In the genomic region with DNA sequence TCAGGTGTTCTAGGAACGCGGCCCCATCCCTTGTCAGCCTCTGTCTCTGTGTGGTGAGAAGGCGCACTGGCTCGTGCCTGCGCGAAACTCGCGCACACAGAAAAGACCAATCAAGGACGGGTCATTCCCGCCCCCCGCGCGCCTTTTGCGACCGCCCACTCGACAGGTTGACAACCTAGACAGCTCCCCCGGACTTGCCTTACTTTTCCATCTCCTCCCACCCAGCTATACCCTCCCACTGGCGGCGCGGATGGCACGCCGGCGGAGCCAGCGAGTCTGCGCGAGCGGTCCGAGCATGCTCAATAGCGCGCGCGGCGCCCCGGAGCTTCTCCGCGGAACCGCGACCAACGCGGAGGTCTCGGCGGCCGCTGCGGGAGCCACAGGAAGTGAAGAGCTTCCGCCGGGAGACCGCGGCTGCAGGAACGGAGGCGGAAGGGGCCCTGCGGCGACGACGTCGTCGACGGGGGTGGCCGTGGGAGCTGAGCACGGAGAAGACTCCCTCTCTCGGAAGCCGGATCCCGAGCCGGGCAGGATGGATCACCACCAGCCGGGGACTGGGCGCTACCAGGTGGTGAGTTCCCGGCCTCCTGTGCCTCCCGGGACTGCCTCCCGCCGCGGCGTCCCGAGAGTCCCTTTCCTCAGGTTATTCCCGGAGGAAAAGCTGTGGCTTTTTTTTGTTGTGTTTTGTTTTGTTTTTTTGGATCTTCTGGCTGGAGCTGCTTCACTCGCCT, we compare ENCODE assay signal across 8 cellular contexts. TPM values are rescaled to one million over a fixed set of nuclear protein-coding genes. Genes with fewer than 3 reads are reported as not detected.
DNase-seq lines count a peak whose midpoint lies in the region; ATAC-seq and TF ChIP-seq lines count a peak whose summit lies in the region.

A gene with protein sequence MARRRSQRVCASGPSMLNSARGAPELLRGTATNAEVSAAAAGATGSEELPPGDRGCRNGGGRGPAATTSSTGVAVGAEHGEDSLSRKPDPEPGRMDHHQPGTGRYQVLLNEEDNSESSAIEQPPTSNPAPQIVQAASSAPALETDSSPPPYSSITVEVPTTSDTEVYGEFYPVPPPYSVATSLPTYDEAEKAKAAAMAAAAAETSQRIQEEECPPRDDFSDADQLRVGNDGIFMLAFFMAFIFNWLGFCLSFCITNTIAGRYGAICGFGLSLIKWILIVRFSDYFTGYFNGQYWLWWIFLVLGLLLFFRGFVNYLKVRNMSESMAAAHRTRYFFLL (plus strand): TSS at position 202 of the 731 bp plus-strand sequence. CDS start 49 bp downstream, at position 251.

- peak within 1 kb of the TSS; percentile 92 for H3K4me3 Mint-ChIP-seq in activated naive CD4-positive, alpha-beta T cell treated with anti-CD3 and anti-CD28 coated beads, Interleukin-2, amount 50 U/mL, for 24 hours

- peak within 1 kb of the TSS; percentile 89 for H3K9ac ChIP-seq in SK-N-SH

- peak within 1 kb of the TSS; percentile 63 to 87 for H3K27ac ChIP-seq in SK-N-SH (ENCODE audit: low read depth in 2 of 2, low read length in 1 of 2)
- H3K27ac ChIP-seq in temporal lobe (ENCODE audit: low read depth, low read length) = peak within 1 kb of the TSS; percentile 41

- H3K9me2 ChIP-seq in SK-N-SH = no peaks in the 10 kb centered on the region

- POLR2A ChIA-PET in HEK293T (lab: Yijun Ruan, JAX) = interaction anchor here (0.6 to 2.2 kb wide), 29 partner anchors 9 to 876 kb away, joined by 3 to 35 read pairs (median 6); partner anchors contain the start of gene RBM26
- POLR2A ChIA-PET in SK-N-SH (lab: Yijun Ruan, JAX) = interaction anchor here (0.6 to 1.3 kb wide), 5 partner anchors 13 to 1810 kb away, joined by 3 to 5 read pairs (median 3); partner anchors contain the start of gene RBM26

- no peaks in the 10 kb centered on the region for H3K9me3 Mint-ChIP-seq in activated naive CD4-positive, alpha-beta T cell treated with anti-CD3 and anti-CD28 coated beads, Interleukin-2, amount 50 U/mL, for 24 hours

- H3F3A ChIP-seq in SK-N-SH (replicated peaks; ENCODE audit: insufficient read depth) = peaks cover 8% of the 10 kb centered on the region

- H3K27me3 Mint-ChIP-seq in activated naive CD4-positive, alpha-beta T cell treated with anti-CD3 and anti-CD28 coated beads, Interleukin-2, amount 50 U/mL, for 24 hours = no peaks in the 10 kb centered on the region

- H3K27ac Mint-ChIP-seq in activated naive CD4-positive, alpha-beta T cell treated with anti-CD3 and anti-CD28 coated beads, Interleukin-2, amount 50 U/mL, for 24 hours = peak within 1 kb of the TSS; percentile 98

- DNase-seq in GM03348 (ENCODE audit: low spot score) (peak; percentile 89), HEK293T (ENCODE audit: extremely low spot score) (peak; percentile 91), NAMALWA (ENCODE audit: low spot score) (peak; percentile 81), SK-N-SH (peak; percentile 87), glomerular endothelial cell (ENCODE audit: extremely low read depth, low read depth, low spot score) (no peak), omental fat pad (ENCODE audit: low spot score) (peak; percentile 53)

- TF ChIP-seq CTCF in SK-N-SH (IDR thresholded peaks at IDR 0.05) (no peak), omental fat pad (IDR thresholded peaks at IDR 0.05) (no peak)

- 3% methylated on average over 30 of the region's 74 CpGs for WGBS in SK-N-SH (ENCODE audit: low lambda C conversion rate)

- H3K4me1 Mint-ChIP-seq in activated naive CD4-positive, alpha-beta T cell treated with anti-CD3 and anti-CD28 coated beads, Interleukin-2, amount 50 U/mL, for 24 hours = peaks cover 51% of the 10 kb centered on the region

- TF ChIP-seq RAD21 in SK-N-SH (IDR thresholded peaks at IDR 0.05; ENCODE audit: low read length) = no peak

- H2AFZ ChIP-seq in SK-N-SH (ENCODE audit: low read depth) = peak within 1 kb of the TSS; percentile 80

- ATAC-seq in omental fat pad (ENCODE audit: low FRiP score) = peak; percentile 88

- peak within 1 kb of the TSS; percentile 95 for H3K4me2 ChIP-seq in SK-N-SH

- no peaks in the 10 kb centered on the region for H3K36me3 ChIP-seq in SK-N-SH (replicated peaks in 1 of 2; ENCODE audit: control insufficient read depth in 1 of 2, insufficient read depth in 2 of 2, low read length in 1 of 2)

- H3K4me1 ChIP-seq in SK-N-SH (ENCODE audit: control insufficient read depth in 1 of 2, insufficient read depth in 2 of 2, low read depth in 1 of 2, low read length in 1 of 2) = peaks cover 9 to 11% of the 10 kb centered on the region in 2 experiments; a peak in 3 of 4 replicates

- peaks cover 35% of the 10 kb centered on the region for H3K79me2 ChIP-seq in SK-N-SH (ENCODE audit: insufficient read depth)

- TF ChIP-seq EP300 in SK-N-SH (IDR thresholded peaks at IDR 0.05; ENCODE audit: borderline replicate concordance in 1 of 2, low read depth in 1 of 2, low read length in 1 of 2) = peak in 1 of 2 experiments; percentile 34; a peak in 1 of 4 replicates

- peak within 1 kb of the TSS; percentile 93 to 98 for H3K4me3 ChIP-seq in SK-N-SH (ENCODE audit: low read depth in 2 of 2, low read length in 1 of 2)

- H3K27me3 ChIP-seq in SK-N-SH (ENCODE audit: insufficient read depth) = no peaks in the 10 kb centered on the region

- no peaks in the 10 kb centered on the region for H3K9me3 ChIP-seq in SK-N-SH

- CTCF ChIA-PET in HEK293T (lab: Yijun Ruan, JAX) (interaction anchor here (0.8 to 0.9 kb wide), 2 partner anchors 34 to 61 kb away, joined by 3 to 5 read pairs; no protein-coding TSS in a partner anchor), SK-N-SH (lab: Yijun Ruan, JAX) (interaction anchor here (0.7 to 1.9 kb wide), 4 partner anchors 21 to 90 kb away, joined by 3 to 9 read pairs (median 6); no protein-coding TSS in a partner anchor)

- H3K36me3 Mint-ChIP-seq in activated naive CD4-positive, alpha-beta T cell treated with anti-CD3 and anti-CD28 coated beads, Interleukin-2, amount 50 U/mL, for 24 hours = peaks cover 12% of the 10 kb centered on the region

- no peaks in the 10 kb centered on the region; the same call in 1 of the 2 replicates for H4K20me1 ChIP-seq in SK-N-SH (ENCODE audit: insufficient read depth)

TF ChIP-seq in HEK293T, 16 proteins besides CTCF, POLR2A, EP300 and RAD21:
- TF ChIP-seq BHLHE40 (IDR thresholded peaks at IDR 0.05; ENCODE audit: borderline replicate concordance) = no peak
- peak; percentile 79 for TF ChIP-seq ELF4 (IDR thresholded peaks at IDR 0.05)
- TF ChIP-seq TARDBP (IDR thresholded peaks at IDR 0.05) = peak; percentile 88; the same call in 1 of the 2 replicates
- TF ChIP-seq PKNOX1 (IDR thresholded peaks at IDR 0.05) = 0 out of 2 replicates have a peak, but pooled peaks have one; percentile 39
- TF ChIP-seq FOXK2 (IDR thresholded peaks at IDR 0.05) = no peak
- peak; percentile 65 for TF ChIP-seq CTBP1 (IDR thresholded peaks at IDR 0.05; ENCODE audit: borderline replicate concordance)
- TF ChIP-seq L3MBTL2 (conservative IDR thresholded peaks at IDR 0.05) = peak; percentile 90
- TF ChIP-seq ZNF384 (IDR thresholded peaks at IDR 0.05) = no peak
- no peak for TF ChIP-seq SP1 (IDR thresholded peaks at IDR 0.05)
TF ChIP-seq in HEK293T: peak in this region for 5.

TF ChIP-seq in SK-N-SH, 30 proteins besides CTCF, POLR2A, EP300 and RAD21 (continues in another document):
- TF ChIP-seq, protein P1, sequence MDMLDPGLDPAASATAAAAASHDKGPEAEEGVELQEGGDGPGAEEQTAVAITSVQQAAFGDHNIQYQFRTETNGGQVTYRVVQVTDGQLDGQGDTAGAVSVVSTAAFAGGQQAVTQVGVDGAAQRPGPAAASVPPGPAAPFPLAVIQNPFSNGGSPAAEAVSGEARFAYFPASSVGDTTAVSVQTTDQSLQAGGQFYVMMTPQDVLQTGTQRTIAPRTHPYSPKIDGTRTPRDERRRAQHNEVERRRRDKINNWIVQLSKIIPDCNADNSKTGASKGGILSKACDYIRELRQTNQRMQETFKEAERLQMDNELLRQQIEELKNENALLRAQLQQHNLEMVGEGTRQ (IDR thresholded peaks at IDR 0.05; ENCODE audit: borderline replicate concordance, low read depth, low read length) = no peak
- peak; percentile 88 for TF ChIP-seq POLR2AphosphoS5 (IDR thresholded peaks at IDR 0.05; ENCODE audit: low read depth, low read length)
- TF ChIP-seq TAF1 (IDR thresholded peaks at IDR 0.05; ENCODE audit: borderline replicate concordance, low read depth, low read length) = peak; percentile 57
- TF ChIP-seq, protein P2, sequence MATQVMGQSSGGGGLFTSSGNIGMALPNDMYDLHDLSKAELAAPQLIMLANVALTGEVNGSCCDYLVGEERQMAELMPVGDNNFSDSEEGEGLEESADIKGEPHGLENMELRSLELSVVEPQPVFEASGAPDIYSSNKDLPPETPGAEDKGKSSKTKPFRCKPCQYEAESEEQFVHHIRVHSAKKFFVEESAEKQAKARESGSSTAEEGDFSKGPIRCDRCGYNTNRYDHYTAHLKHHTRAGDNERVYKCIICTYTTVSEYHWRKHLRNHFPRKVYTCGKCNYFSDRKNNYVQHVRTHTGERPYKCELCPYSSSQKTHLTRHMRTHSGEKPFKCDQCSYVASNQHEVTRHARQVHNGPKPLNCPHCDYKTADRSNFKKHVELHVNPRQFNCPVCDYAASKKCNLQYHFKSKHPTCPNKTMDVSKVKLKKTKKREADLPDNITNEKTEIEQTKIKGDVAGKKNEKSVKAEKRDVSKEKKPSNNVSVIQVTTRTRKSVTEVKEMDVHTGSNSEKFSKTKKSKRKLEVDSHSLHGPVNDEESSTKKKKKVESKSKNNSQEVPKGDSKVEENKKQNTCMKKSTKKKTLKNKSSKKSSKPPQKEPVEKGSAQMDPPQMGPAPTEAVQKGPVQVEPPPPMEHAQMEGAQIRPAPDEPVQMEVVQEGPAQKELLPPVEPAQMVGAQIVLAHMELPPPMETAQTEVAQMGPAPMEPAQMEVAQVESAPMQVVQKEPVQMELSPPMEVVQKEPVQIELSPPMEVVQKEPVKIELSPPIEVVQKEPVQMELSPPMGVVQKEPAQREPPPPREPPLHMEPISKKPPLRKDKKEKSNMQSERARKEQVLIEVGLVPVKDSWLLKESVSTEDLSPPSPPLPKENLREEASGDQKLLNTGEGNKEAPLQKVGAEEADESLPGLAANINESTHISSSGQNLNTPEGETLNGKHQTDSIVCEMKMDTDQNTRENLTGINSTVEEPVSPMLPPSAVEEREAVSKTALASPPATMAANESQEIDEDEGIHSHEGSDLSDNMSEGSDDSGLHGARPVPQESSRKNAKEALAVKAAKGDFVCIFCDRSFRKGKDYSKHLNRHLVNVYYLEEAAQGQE (IDR thresholded peaks at IDR 0.05; ENCODE audit: low read depth, low read length) = no peak
- TF ChIP-seq USF1 (IDR thresholded peaks at IDR 0.05; ENCODE audit: borderline replicate concordance, low read depth) = no peak

RNA-seq across cellular contexts. Expression of the gene that starts here (rescaled TPM):
- 21.4 and 25.5 TPM in 2 replicates for polyA plus RNA-seq in SK-N-SH (2012; rRNA removed)
- polyA plus RNA-seq in SK-N-SH (2012; cell fraction: cytosol; rRNA removed) = 28.9 and 33.1 TPM in 2 replicates
- 10.2 and 18.6 TPM in 2 replicates for polyA plus RNA-seq in SK-N-SH (2012; cell fraction: nucleus; rRNA removed)
- total RNA-seq in glomerular endothelial cell = 16.3 and 24.0 TPM in 2 replicates
- total RNA-seq in omental fat pad = 10 to 100 TPM; 16.8 to 26.7 (median 20.6) TPM
- 41.6 TPM for total RNA-seq in temporal lobe
